26 cellular contexts compared by ENCODE assay signal in the genomic region with DNA sequence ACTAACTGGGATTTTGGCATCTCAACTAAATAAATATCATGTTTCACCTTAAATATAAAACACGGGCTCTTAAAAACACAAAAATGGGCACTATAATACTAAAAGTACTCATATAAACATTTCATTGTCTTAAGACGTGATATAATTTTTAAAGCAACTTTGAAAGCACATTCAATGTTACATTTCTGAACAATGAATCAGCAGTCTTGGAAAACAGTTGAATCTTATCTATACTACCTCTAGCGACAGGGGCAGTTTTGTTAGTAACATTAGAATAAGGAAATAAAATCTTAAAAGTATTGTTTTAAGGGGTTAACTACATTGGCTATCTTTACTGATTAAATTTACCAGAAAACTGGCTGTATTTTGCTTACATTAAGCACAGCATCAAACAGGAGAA.
DNase-seq lines count a peak whose midpoint lies in the region; ATAC-seq, FAIRE-seq and TF ChIP-seq lines count a peak whose summit lies in the region.
"Had no signal": no experiment of that assay in that cellular context is flagged by ENCODE, and none has a peak within 500 bp of the region (broad histone marks: within the 10 kb centered on the region; RNA-seq: fewer than 3 reads in every experiment).

No MANE protein-coding gene starts in this region.

- no peaks in the 10 kb centered on the region for H3K4me1 ChIP-seq in IMR-90 (ENCODE audit: control insufficient read depth, insufficient read depth, low read length)
- H3K4me1 ChIP-seq in astrocyte (ENCODE audit: insufficient read depth, low read length), result no peaks in the 10 kb centered on the region
- H3K4me1 ChIP-seq in CD4-positive, alpha-beta memory T cell (ENCODE audit: insufficient read depth, low read length), result no peaks in the 10 kb centered on the region
- H3K4me1 ChIP-seq: Peyer's patch had no signal

- no peak for FAIRE-seq in astrocyte (lab: Jason Lieb, UNC)
- FAIRE-seq: GM19239, HepG2 had no signal

- H4K8ac ChIP-seq in IMR-90 (ENCODE audit: low read depth in 2 of 2, low read length in 2 of 2), result no peak overlapping the region

- no peaks in the 10 kb centered on the region for H3K9me1 ChIP-seq in IMR-90 (ENCODE audit: insufficient read depth, low read length)

- H3K27ac Mint-ChIP-seq in astrocyte (ENCODE audit: unreplicated experiment) (peak overlapping the region; percentile 91), type B pancreatic cell (peak overlapping the region; percentile 50)
- H3K27ac Mint-ChIP-seq in stimulated activated memory B cell treated with anti-CD40 and anti-IgM and Interleukin-4, amounts not matched to agents 10 μg/mL and 1 μg/mL and 100 μg/mL, for 72 hours, result no peak overlapping the region
- H3K27ac Mint-ChIP-seq in CD4-positive, alpha-beta memory T cell, result no peak overlapping the region
- H3K27ac Mint-ChIP-seq: activated B cell treated with CpG ODN at 0.5 μM for 24 hours; activated CD8-positive, alpha-beta T cell treated with anti-CD3 and anti-CD28 coated beads for 36 hours; activated naive CD4-positive, alpha-beta T cell treated with anti-CD3 and anti-CD28 coated beads for 36 hours; activated T-cell treated with anti-CD3 and anti-CD28 coated beads, Interleukin-2, amount 50 U/mL, for 24 hours; B cell; dendritic cell treated with granulocyte-macrophage colony-stimulating factor and Interleukin-4, amounts not matched to agents 40 ng/mL and 50 ng/mL, for 4 days had no signal

- no peak overlapping the region for H3K18ac ChIP-seq in IMR-90 (ENCODE audit: low read depth, low read length)

- H3K9ac ChIP-seq in IMR-90 (ENCODE audit: low read depth, low read length), result no peak overlapping the region
- H3K9ac ChIP-seq in astrocyte (ENCODE audit: low read length), result no peak overlapping the region

- no CpG with 5 or more reads among the region's 3 CpGs for WGBS in IMR-90 (ENCODE audit: extremely low coverage in 2 of 2, insufficient read length in 1 of 2), 2 experiments

- no peak for TF ChIP-seq RAD21 in IMR-90 (IDR thresholded peaks at IDR 0.05; ENCODE audit: low read length)

- H3K27me3 Mint-ChIP-seq in astrocyte (ENCODE audit: low read depth, unreplicated experiment), result no peaks in the 10 kb centered on the region
- no peaks in the 10 kb centered on the region for H3K27me3 Mint-ChIP-seq in type B pancreatic cell
- no peaks in the 10 kb centered on the region for H3K27me3 Mint-ChIP-seq in stimulated activated memory B cell treated with anti-CD40 and anti-IgM and Interleukin-4, amounts not matched to agents 10 μg/mL and 1 μg/mL and 100 μg/mL, for 72 hours
- H3K27me3 Mint-ChIP-seq in CD4-positive, alpha-beta memory T cell, result peaks cover 3 to 4% of the 10 kb centered on the region in 2 donors
- H3K27me3 Mint-ChIP-seq: activated B cell treated with CpG ODN at 0.5 μM for 24 hours; activated CD8-positive, alpha-beta T cell treated with anti-CD3 and anti-CD28 coated beads for 36 hours; B cell; dendritic cell treated with granulocyte-macrophage colony-stimulating factor and Interleukin-4, amounts not matched to agents 40 ng/mL and 50 ng/mL, for 4 days had no signal

- peak; percentile 66 for ATAC-seq in IMR-90 (ENCODE audit: low read depth)
- no peak for ATAC-seq in stimulated activated memory B cell treated with anti-CD40 and anti-IgM and Interleukin-4, amounts not matched to agents 10 μg/mL and 1 μg/mL and 100 μg/mL, for 72 hours
- ATAC-seq: activated CD8-positive, alpha-beta T cell treated with anti-CD3 and anti-CD28 coated beads for 36 hours; HepG2; left ventricle myocardium superior had no signal

- H3K4me3 Mint-ChIP-seq in astrocyte (ENCODE audit: unreplicated experiment) (peak overlapping the region; percentile 31), type B pancreatic cell (no peak overlapping the region)
- no peak overlapping the region for H3K4me3 Mint-ChIP-seq in stimulated activated memory B cell treated with anti-CD40 and anti-IgM and Interleukin-4, amounts not matched to agents 10 μg/mL and 1 μg/mL and 100 μg/mL, for 72 hours
- H3K4me3 Mint-ChIP-seq in CD4-positive, alpha-beta memory T cell, result no peak overlapping the region
- H3K4me3 Mint-ChIP-seq: activated B cell treated with CpG ODN at 0.5 μM for 24 hours; activated CD8-positive, alpha-beta T cell treated with anti-CD3 and anti-CD28 coated beads for 36 hours; activated naive CD4-positive, alpha-beta T cell treated with anti-CD3 and anti-CD28 coated beads for 36 hours; activated T-cell treated with anti-CD3 and anti-CD28 coated beads, Interleukin-2, amount 50 U/mL, for 24 hours; B cell; dendritic cell treated with granulocyte-macrophage colony-stimulating factor and Interleukin-4, amounts not matched to agents 40 ng/mL and 50 ng/mL, for 4 days had no signal

- TF ChIP-seq POLR2A in IMR-90 (IDR thresholded peaks at IDR 0.05; ENCODE audit: low read depth, low read length), result no peak

- H3K23ac ChIP-seq in IMR-90 (ENCODE audit: low read depth, low read length), result no peak overlapping the region

- H2BK15ac ChIP-seq in IMR-90 (ENCODE audit: low read depth, low read length), result no peak overlapping the region

- H3K27me3 ChIP-seq in IMR-90 (ENCODE audit: control insufficient read depth, insufficient read depth, low read length) (no peaks in the 10 kb centered on the region), astrocyte (ENCODE audit: insufficient read depth, low read length) (no peaks in the 10 kb centered on the region)
- no peaks in the 10 kb centered on the region for H3K27me3 ChIP-seq in CD4-positive, alpha-beta memory T cell (ENCODE audit: insufficient read depth, low read length)
- H3K27me3 ChIP-seq: brain microvascular endothelial cell, Peyer's patch, SJSA1 had no signal

- no peak overlapping the region for H3K4me2 ChIP-seq in IMR-90 (ENCODE audit: low read depth, low read length)
- peak overlapping the region; percentile 1 for H3K4me2 ChIP-seq in astrocyte (ENCODE audit: low read length)

- no peak overlapping the region for H2BK20ac ChIP-seq in IMR-90 (ENCODE audit: low read depth, low read length)

- H3K36me3 Mint-ChIP-seq in astrocyte (ENCODE audit: low read depth, unreplicated experiment) (peaks cover 3% of the 10 kb centered on the region), type B pancreatic cell (peaks cover 8% of the 10 kb centered on the region)
- no peaks in the 10 kb centered on the region for H3K36me3 Mint-ChIP-seq in stimulated activated memory B cell treated with anti-CD40 and anti-IgM and Interleukin-4, amounts not matched to agents 10 μg/mL and 1 μg/mL and 100 μg/mL, for 72 hours
- no peaks in the 10 kb centered on the region for H3K36me3 Mint-ChIP-seq in CD4-positive, alpha-beta memory T cell

- no peak overlapping the region for H3K14ac ChIP-seq in IMR-90 (replicated peaks; ENCODE audit: low read depth, low read length)

- H2BK120ac ChIP-seq in IMR-90 (ENCODE audit: low read depth, low read length), result no peak overlapping the region

- BruUV-seq in IMR-90 (replicated peaks; lab: Mats Ljungman, UMichigan), result no TSS peak

- TF ChIP-seq CTCF in IMR-90 (conservative IDR thresholded peaks at IDR 0.05; ENCODE audit: low read depth, low read length) (no peak), astrocyte (IDR thresholded peaks at IDR 0.05; ENCODE audit: insufficient read depth, low read depth, low read length) (no peak), fibroblast of the aortic adventitia (IDR thresholded peaks at IDR 0.05; ENCODE audit: insufficient read depth, low read length) (no peak), type B pancreatic cell (conservative IDR thresholded peaks at IDR 0.05) (no peak)

- H2BK5ac ChIP-seq in IMR-90 (ENCODE audit: low read depth, low read length, poor library complexity, severe bottlenecking), result no peak overlapping the region

- H3K9me3 Mint-ChIP-seq in astrocyte (ENCODE audit: unreplicated experiment) (no peaks in the 10 kb centered on the region), type B pancreatic cell (no peaks in the 10 kb centered on the region)
- no peaks in the 10 kb centered on the region for H3K9me3 Mint-ChIP-seq in stimulated activated memory B cell treated with anti-CD40 and anti-IgM and Interleukin-4, amounts not matched to agents 10 μg/mL and 1 μg/mL and 100 μg/mL, for 72 hours
- peaks cover 0 to 2% (median 0%) of the 10 kb centered on the region in 8 donors for H3K9me3 Mint-ChIP-seq in CD4-positive, alpha-beta memory T cell
- H3K9me3 Mint-ChIP-seq: activated B cell treated with CpG ODN at 0.5 μM for 24 hours; activated CD8-positive, alpha-beta T cell treated with anti-CD3 and anti-CD28 coated beads for 36 hours; activated naive CD4-positive, alpha-beta T cell treated with anti-CD3 and anti-CD28 coated beads for 36 hours; activated T-cell treated with anti-CD3 and anti-CD28 coated beads, Interleukin-2, amount 50 U/mL, for 24 hours; dendritic cell treated with granulocyte-macrophage colony-stimulating factor and Interleukin-4, amounts not matched to agents 40 ng/mL and 50 ng/mL, for 4 days had no signal

- H3K4me1 Mint-ChIP-seq in astrocyte (ENCODE audit: low read depth, unreplicated experiment) (peaks cover 32% of the 10 kb centered on the region), type B pancreatic cell (ENCODE audit: unreplicated experiment) (no peaks in the 10 kb centered on the region)
- H3K4me1 Mint-ChIP-seq in stimulated activated memory B cell treated with anti-CD40 and anti-IgM and Interleukin-4, amounts not matched to agents 10 μg/mL and 1 μg/mL and 100 μg/mL, for 72 hours, result no peaks in the 10 kb centered on the region
- no peaks in the 10 kb centered on the region for H3K4me1 Mint-ChIP-seq in CD4-positive, alpha-beta memory T cell
- H3K4me1 Mint-ChIP-seq: activated B cell treated with CpG ODN at 0.5 μM for 24 hours, B cell had no signal

- H3K27ac ChIP-seq in IMR-90 (ENCODE audit: insufficient read depth, low read length), result no peak overlapping the region
- no peak overlapping the region for H3K27ac ChIP-seq in astrocyte (ENCODE audit: low read depth, low read length)
- no peak overlapping the region for H3K27ac ChIP-seq in CD4-positive, alpha-beta memory T cell (ENCODE audit: low read depth, low read length)
- H3K27ac ChIP-seq: brain microvascular endothelial cell, epithelial cell of prostate, Peyer's patch, SJSA1 had no signal

- H3K56ac ChIP-seq in IMR-90 (ENCODE audit: extremely low read depth, insufficient read depth, low read length), result no peak overlapping the region

- H3K79me1 ChIP-seq in IMR-90 (ENCODE audit: low read depth in 1 of 2, low read length in 2 of 2), result no peaks in the 10 kb centered on the region

- H3K9me3 ChIP-seq in IMR-90 (ENCODE audit: control insufficient read depth, insufficient read depth, low read length), result no peaks in the 10 kb centered on the region
- H3K9me3 ChIP-seq in astrocyte (ENCODE audit: insufficient read depth, low read depth, low read length), result no peaks in the 10 kb centered on the region
- no peaks in the 10 kb centered on the region for H3K9me3 ChIP-seq in CD4-positive, alpha-beta memory T cell (ENCODE audit: control insufficient read depth in 1 of 2, low read length in 2 of 2)
- H3K9me3 ChIP-seq: Caco-2, Peyer's patch, SJSA1 had no signal

- no peak overlapping the region for H4K5ac ChIP-seq in IMR-90 (ENCODE audit: low read depth, low read length)

- H2AK5ac ChIP-seq in IMR-90 (ENCODE audit: low read depth, low read length), result no peak overlapping the region

- POLR2A ChIA-PET in IMR-90 (lab: Charles Lee; ENCODE audit: unreplicated experiment), result no interaction called here
- POLR2A ChIA-PET in CD4-positive, alpha-beta memory T cell (lab: Charles Lee; ENCODE audit: partially characterized antibody), result no interaction called here

- H2AK9ac ChIP-seq in IMR-90 (replicated peaks; ENCODE audit: low read depth, low read length, poor library complexity), result no peak overlapping the region

- no peaks in the 10 kb centered on the region for H3K79me2 ChIP-seq in astrocyte (ENCODE audit: insufficient read depth, low read length)

- no peak overlapping the region for H4K91ac ChIP-seq in IMR-90 (ENCODE audit: insufficient read depth, low read depth, low read length)

- dilution Hi-C loops in IMR-90 (cut with HindIII; ENCODE audit: low sequenced_read_pairs, unreplicated experiment), result no loop called here

- H2AFZ ChIP-seq in IMR-90 (replicated peaks; ENCODE audit: low read length, poor library complexity), result no peak overlapping the region
- no peak overlapping the region for H2AFZ ChIP-seq in astrocyte (ENCODE audit: low read depth, low read length)

- no peak overlapping the region for H3K4ac ChIP-seq in IMR-90 (ENCODE audit: low read depth, low read length)

- intact Hi-C loops in IMR-90 (cut with micrococcal nuclease), result no loop called here
- intact Hi-C loops in CD4-positive, alpha-beta memory T cell (cut with micrococcal nuclease), result no loop called here

- in situ Hi-C loops in IMR-90 (cut with MboI; ENCODE audit: low sequenced_read_pairs), result no loop called here

- no peaks in the 10 kb centered on the region for H4K20me1 ChIP-seq in IMR-90 (ENCODE audit: insufficient read depth, low read length)
- H4K20me1 ChIP-seq in astrocyte (ENCODE audit: insufficient read depth, low read length), result no peaks in the 10 kb centered on the region

- H3K4me3 ChIP-seq in IMR-90 (ENCODE audit: insufficient read depth, low read depth, low read length) (no peak overlapping the region), astrocyte (ENCODE audit: insufficient read depth, low read depth, low read length) (no peak overlapping the region), fibroblast of the aortic adventitia (ENCODE audit: low read depth, low read length) (no peak overlapping the region)
- no peak overlapping the region for H3K4me3 ChIP-seq in CD4-positive, alpha-beta memory T cell (ENCODE audit: low read length in 2 of 2)
- H3K4me3 ChIP-seq: Peyer's patch, SJSA1 had no signal

- DNase-seq in IMR-90 (peak; percentile 51), astrocyte (ENCODE audit: low read depth) (peak; percentile 48), fibroblast of the aortic adventitia (ENCODE audit: low read depth) (peak; percentile 69), type B pancreatic cell (ENCODE audit: extremely low spot score, unreplicated experiment) (no peak), HuH-7 (ENCODE audit: low spot score) (no peak)
- DNase-seq in CD4-positive, alpha-beta memory T cell, result no peak
- DNase-seq: activated B cell treated with CpG ODN at 0.5 μM for 24 hours; activated CD8-positive, alpha-beta T cell treated with anti-CD3 and anti-CD28 coated beads for 36 hours; activated naive CD4-positive, alpha-beta T cell treated with anti-CD3 and anti-CD28 coated beads for 36 hours; activated T-cell treated with anti-CD3 and anti-CD28 coated beads, Interleukin-2, amount 50 U/mL, for 24 hours; brain microvascular endothelial cell; Caco-2; H7; left ventricle myocardium superior; NCI-H1694; NCI-H2227 treated with DMSO at 0.1 percent for 48 hours; Peyer's patch; retina; T-helper 2 cell had no signal

- H3K36me3 ChIP-seq in IMR-90 (ENCODE audit: control insufficient read depth, insufficient read depth, low read length) (peaks cover 4% of the 10 kb centered on the region; the same call in 1 of the 2 replicates), astrocyte (ENCODE audit: insufficient read depth, low read length) (peaks cover 3% of the 10 kb centered on the region)
- H3K36me3 ChIP-seq in CD4-positive, alpha-beta memory T cell (ENCODE audit: insufficient read depth, low read length), result no peaks in the 10 kb centered on the region
- H3K36me3 ChIP-seq: brain microvascular endothelial cell, Peyer's patch, SJSA1 had no signal

- CTCF ChIA-PET in IMR-90 (lab: Yijun Ruan, JAX), result interaction anchor here (1.0 kb wide), 1 partner anchor 12 kb away, joined by 3 read pairs; no protein-coding TSS in a partner anchor
- CTCF ChIA-PET in CD4-positive, alpha-beta memory T cell (lab: Charles Lee; ENCODE audit: partially characterized antibody), result no interaction called here

Comparison
In these comparisons a context has a peak if more than half of its experiments do, and no peak if none do; other contexts are left out.
1. DNase-seq: peak in IMR-90 (single experiment), astrocyte (single experiment) and fibroblast of the aortic adventitia (single experiment); none in type B pancreatic cell (single experiment), HuH-7 (single experiment) and CD4-positive, alpha-beta memory T cell (0 of 5).
2. H3K27ac Mint-ChIP-seq: peak in astrocyte (single experiment) and type B pancreatic cell (single experiment); none in stimulated activated memory B cell treated with anti-CD40 and anti-IgM and Interleukin-4, amounts not matched to agents 10 μg/mL and 1 μg/mL and 100 μg/mL, for 72 hours (single experiment) and CD4-positive, alpha-beta memory T cell (0 of 7).